ENCODE assay signal across 8 cellular contexts in the genomic region with DNA sequence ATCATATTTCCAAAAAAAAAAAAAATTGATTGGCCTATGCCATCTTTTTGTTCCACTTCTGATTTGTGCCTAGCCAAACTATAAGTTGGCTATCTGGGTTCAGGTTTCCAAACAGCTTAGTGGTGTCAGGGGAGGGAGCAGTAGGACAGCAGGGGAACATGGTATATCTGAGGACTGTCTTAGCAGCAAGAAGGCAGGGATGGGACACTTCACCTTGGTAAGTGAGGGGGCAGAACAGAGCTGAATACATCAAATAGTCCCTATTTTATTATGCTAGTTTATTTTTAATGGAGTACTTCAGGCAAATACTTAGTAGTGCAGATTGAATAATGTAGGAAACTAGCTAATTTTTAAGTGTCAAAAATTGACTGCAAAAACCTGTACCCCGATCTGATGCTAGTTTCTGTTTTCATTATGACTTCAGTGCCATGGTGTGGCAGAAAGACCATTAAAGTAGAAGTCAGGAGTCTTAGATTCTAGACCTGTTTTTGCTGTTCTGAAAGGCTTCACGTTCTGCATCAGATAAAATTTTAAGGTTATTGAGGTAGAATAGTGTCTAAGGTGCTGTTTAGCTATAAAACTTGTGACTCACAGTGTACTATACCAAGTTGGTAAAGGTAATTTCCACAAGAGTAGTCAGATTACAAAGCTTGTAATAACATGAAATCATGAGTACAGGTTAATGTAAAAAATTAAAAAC. TPM values are rescaled to one million over a fixed set of nuclear protein-coding genes. Genes with fewer than 3 reads are reported as not detected.
A peak's percentile ranks its signal among the peaks of the same experiment; 100 is the strongest.
DNase-seq lines count a peak whose midpoint lies in the region; ATAC-seq and TF ChIP-seq lines count a peak whose summit lies in the region.

No MANE protein-coding gene starts in this region.

- H3K4me3 Mint-ChIP-seq in CD4-positive, alpha-beta memory T cell = peak overlapping the region; percentile 80 to 92 (median 89)

- peak overlapping the region; percentile 76 for H3K27ac ChIP-seq in CD4-positive, alpha-beta memory T cell (ENCODE audit: low read depth, low read length)
- peak overlapping the region; percentile 78 for H3K27ac ChIP-seq in effector memory CD4-positive, alpha-beta T cell (ENCODE audit: insufficient read depth, low read length, poor library complexity, severe bottlenecking)
- H3K27ac ChIP-seq in stomach smooth muscle (ENCODE audit: low read length) = peak overlapping the region; percentile 18

- H3K36me3 ChIP-seq in CD4-positive, alpha-beta memory T cell (ENCODE audit: insufficient read depth, low read length) = no peaks in the 10 kb centered on the region
- no peaks in the 10 kb centered on the region for H3K36me3 ChIP-seq in effector memory CD4-positive, alpha-beta T cell (ENCODE audit: control insufficient read depth, insufficient read depth, low read length)
- no peaks in the 10 kb centered on the region for H3K36me3 ChIP-seq in stomach smooth muscle (ENCODE audit: control insufficient read depth in 2 of 2, insufficient read depth in 2 of 2, low read length in 2 of 2)

- ATAC-seq in GM19468 (IDR thresholded peaks at IDR 0.05; ENCODE audit: extremely low read depth, unreplicated experiment) (peak; percentile 37), HG03460 (IDR thresholded peaks at IDR 0.05; ENCODE audit: unreplicated experiment) (peak; percentile 53)

- peak in 4 of 5 donors; percentile 19 to 28 (median 20) for DNase-seq in CD4-positive, alpha-beta memory T cell
- no peak for DNase-seq in effector memory CD4-positive, alpha-beta T cell
- DNase-seq in erythroblast (lab: John Stamatoyannopoulos, UW) (no peak), globus pallidus (ENCODE audit: low spot score) (no peak), hypothalamus (lab: John Stamatoyannopoulos, UW) (no peak)

- peaks cover 14 to 16% of the 10 kb centered on the region in 2 donors for H3K36me3 Mint-ChIP-seq in CD4-positive, alpha-beta memory T cell

- no peaks in the 10 kb centered on the region for H3K27me3 Mint-ChIP-seq in CD4-positive, alpha-beta memory T cell

- H3K4me1 ChIP-seq in CD4-positive, alpha-beta memory T cell (ENCODE audit: insufficient read depth, low read length) = peaks cover 61% of the 10 kb centered on the region
- H3K4me1 ChIP-seq in effector memory CD4-positive, alpha-beta T cell (ENCODE audit: control insufficient read depth, insufficient read depth, low read length, poor library complexity, severe bottlenecking) = peaks cover 30% of the 10 kb centered on the region
- H3K4me1 ChIP-seq in stomach smooth muscle (ENCODE audit: control insufficient read depth, insufficient read depth, low read length) = peaks cover 12% of the 10 kb centered on the region

- H3K9ac ChIP-seq in stomach smooth muscle (ENCODE audit: low read length in 2 of 2) = peak overlapping the region in 1 of 2 donors; percentile 48

- H3K4me1 Mint-ChIP-seq in CD4-positive, alpha-beta memory T cell = peaks cover 49 to 78% (median 61%) of the 10 kb centered on the region in 4 donors

- H3K27me3 ChIP-seq in CD4-positive, alpha-beta memory T cell (ENCODE audit: insufficient read depth, low read length) = no peaks in the 10 kb centered on the region
- no peaks in the 10 kb centered on the region for H3K27me3 ChIP-seq in effector memory CD4-positive, alpha-beta T cell (replicated peaks; ENCODE audit: control insufficient read depth, insufficient read depth, low read length, poor library complexity, severe bottlenecking)
- H3K27me3 ChIP-seq in stomach smooth muscle (ENCODE audit: control insufficient read depth in 1 of 2, insufficient read depth in 2 of 2, low read length in 2 of 2) = no peaks in the 10 kb centered on the region

- peak overlapping the region; percentile 85 to 98 (median 96) for H3K27ac Mint-ChIP-seq in CD4-positive, alpha-beta memory T cell

- no peak for TF ChIP-seq POLR2A in erythroblast (IDR thresholded peaks at IDR 0.05; ENCODE audit: low read length)

- H3K9me3 ChIP-seq in CD4-positive, alpha-beta memory T cell (ENCODE audit: control insufficient read depth in 1 of 2, low read length in 2 of 2) = no peaks in the 10 kb centered on the region
- no peaks in the 10 kb centered on the region for H3K9me3 ChIP-seq in effector memory CD4-positive, alpha-beta T cell (ENCODE audit: control insufficient read depth, low read length)
- H3K9me3 ChIP-seq in stomach smooth muscle (ENCODE audit: control insufficient read depth in 2 of 2, low read length in 2 of 2) = no peaks in the 10 kb centered on the region

- intact Hi-C loops in CD4-positive, alpha-beta memory T cell (cut with micrococcal nuclease) = loop anchor here (1.0 to 2.0 kb wide), 4 partner anchors 7 to 37 kb away; no protein-coding TSS in a partner anchor

- peak overlapping the region; percentile 32 to 39 for H3K4me3 ChIP-seq in CD4-positive, alpha-beta memory T cell (ENCODE audit: low read length in 2 of 2)
- peak overlapping the region; percentile 48 for H3K4me3 ChIP-seq in effector memory CD4-positive, alpha-beta T cell (ENCODE audit: insufficient read depth, low read depth, low read length, poor library complexity, severe bottlenecking)
- H3K4me3 ChIP-seq in stomach smooth muscle (ENCODE audit: low read length in 2 of 2) = peak overlapping the region in 1 of 2 donors; percentile 47

- POLR2A ChIA-PET in CD4-positive, alpha-beta memory T cell (lab: Charles Lee; ENCODE audit: partially characterized antibody) = interaction anchor here (0.6 to 4.4 kb wide), 22 partner anchors 8 to 412 kb away, joined by 3 to 78 read pairs (median 7); a partner anchor contains a TSS

- H3K9me3 Mint-ChIP-seq in CD4-positive, alpha-beta memory T cell = peaks cover 0 to 4% (median 0%) of the 10 kb centered on the region in 8 donors

- CTCF ChIA-PET in CD4-positive, alpha-beta memory T cell (lab: Charles Lee; ENCODE audit: partially characterized antibody) = interaction anchor here (0.7 to 7.7 kb wide), 15 partner anchors 8 to 156 kb away, joined by 3 to 55 read pairs (median 3); a partner anchor contains a TSS

RNA-seq across cellular contexts. Expression of a gene that starts 38.4 kb away (rescaled TPM):
- total RNA-seq in CD4-positive, alpha-beta memory T cell = 10 to 100 TPM; 37.3 to 39.4 TPM
- polyA plus RNA-seq in CD4-positive, alpha-beta memory T cell = 1 to 10 TPM in 1 of 2 donors, under 1 TPM in 1; 0.59 to 3.5 TPM

Comparison
In these comparisons a context has a peak if more than half of its experiments do, and no peak if none do; other contexts are left out.
1. DNase-seq: peak in CD4-positive, alpha-beta memory T cell (4 of 5); none in effector memory CD4-positive, alpha-beta T cell (0 of 3), erythroblast (0 of 2), globus pallidus (single experiment) and hypothalamus (0 of 51).
2. H3K27ac ChIP-seq: peak in every context shown above with its lines; median percentile 78 in effector memory CD4-positive, alpha-beta T cell; 76 in CD4-positive, alpha-beta memory T cell; 18 in stomach smooth muscle.